ENCODE assay signal across 10 cellular contexts in the genomic region with DNA sequence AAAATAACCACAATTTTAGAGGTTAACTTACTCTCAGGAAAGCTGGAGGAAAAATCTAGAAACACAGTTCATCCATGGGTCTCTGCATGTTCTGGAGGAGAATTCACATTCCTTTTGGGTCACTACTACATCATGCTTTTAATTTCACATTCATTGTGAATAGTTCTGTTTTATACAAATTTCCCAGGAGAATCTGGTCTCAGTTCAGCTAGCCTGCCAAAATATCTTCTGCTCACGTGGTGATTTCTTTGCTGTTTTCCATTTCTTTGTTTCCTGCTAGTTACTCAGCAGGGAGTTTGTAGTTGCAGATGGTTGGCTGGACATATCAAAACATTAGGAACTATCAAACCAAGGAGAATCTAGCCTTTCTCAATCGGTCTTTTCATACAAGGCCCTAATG. TPM values are rescaled to one million over a fixed set of nuclear protein-coding genes. Genes with fewer than 3 reads are reported as not detected.
DNase-seq lines count a peak whose midpoint lies in the region; ATAC-seq and TF ChIP-seq lines count a peak whose summit lies in the region.
"Had no signal": no experiment of that assay in that cellular context is flagged by ENCODE, and none has a peak within 500 bp of the region (broad histone marks: within the 10 kb centered on the region; RNA-seq: fewer than 3 reads in every experiment).

A gene with protein sequence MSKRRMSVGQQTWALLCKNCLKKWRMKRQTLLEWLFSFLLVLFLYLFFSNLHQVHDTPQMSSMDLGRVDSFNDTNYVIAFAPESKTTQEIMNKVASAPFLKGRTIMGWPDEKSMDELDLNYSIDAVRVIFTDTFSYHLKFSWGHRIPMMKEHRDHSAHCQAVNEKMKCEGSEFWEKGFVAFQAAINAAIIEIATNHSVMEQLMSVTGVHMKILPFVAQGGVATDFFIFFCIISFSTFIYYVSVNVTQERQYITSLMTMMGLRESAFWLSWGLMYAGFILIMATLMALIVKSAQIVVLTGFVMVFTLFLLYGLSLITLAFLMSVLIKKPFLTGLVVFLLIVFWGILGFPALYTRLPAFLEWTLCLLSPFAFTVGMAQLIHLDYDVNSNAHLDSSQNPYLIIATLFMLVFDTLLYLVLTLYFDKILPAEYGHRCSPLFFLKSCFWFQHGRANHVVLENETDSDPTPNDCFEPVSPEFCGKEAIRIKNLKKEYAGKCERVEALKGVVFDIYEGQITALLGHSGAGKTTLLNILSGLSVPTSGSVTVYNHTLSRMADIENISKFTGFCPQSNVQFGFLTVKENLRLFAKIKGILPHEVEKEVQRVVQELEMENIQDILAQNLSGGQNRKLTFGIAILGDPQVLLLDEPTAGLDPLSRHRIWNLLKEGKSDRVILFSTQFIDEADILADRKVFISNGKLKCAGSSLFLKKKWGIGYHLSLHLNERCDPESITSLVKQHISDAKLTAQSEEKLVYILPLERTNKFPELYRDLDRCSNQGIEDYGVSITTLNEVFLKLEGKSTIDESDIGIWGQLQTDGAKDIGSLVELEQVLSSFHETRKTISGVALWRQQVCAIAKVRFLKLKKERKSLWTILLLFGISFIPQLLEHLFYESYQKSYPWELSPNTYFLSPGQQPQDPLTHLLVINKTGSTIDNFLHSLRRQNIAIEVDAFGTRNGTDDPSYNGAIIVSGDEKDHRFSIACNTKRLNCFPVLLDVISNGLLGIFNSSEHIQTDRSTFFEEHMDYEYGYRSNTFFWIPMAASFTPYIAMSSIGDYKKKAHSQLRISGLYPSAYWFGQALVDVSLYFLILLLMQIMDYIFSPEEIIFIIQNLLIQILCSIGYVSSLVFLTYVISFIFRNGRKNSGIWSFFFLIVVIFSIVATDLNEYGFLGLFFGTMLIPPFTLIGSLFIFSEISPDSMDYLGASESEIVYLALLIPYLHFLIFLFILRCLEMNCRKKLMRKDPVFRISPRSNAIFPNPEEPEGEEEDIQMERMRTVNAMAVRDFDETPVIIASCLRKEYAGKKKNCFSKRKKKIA (N-terminal part only) (minus strand): TSS at position 93 of the 400 bp plus-strand sequence. CDS start 9,801 bp downstream, outside the sequence.

- ATAC-seq in Right ventricle myocardium superior (ENCODE audit: poor library complexity) = peak; percentile 81
- no peak for ATAC-seq in GM18505 (IDR thresholded peaks at IDR 0.05; ENCODE audit: unreplicated experiment)
- no peak for ATAC-seq in HG03280 (IDR thresholded peaks at IDR 0.05; ENCODE audit: unreplicated experiment)
- ATAC-seq in HG02884 (IDR thresholded peaks at IDR 0.05; ENCODE audit: unreplicated experiment) = no peak

- H3K4me3 Mint-ChIP-seq in CD8-positive, alpha-beta memory T cell = no peak within 1 kb of the TSS

- H3K4me1 Mint-ChIP-seq in CD8-positive, alpha-beta memory T cell = peaks cover 3 to 11% (median 8%) of the 10 kb centered on the region in 3 donors

- no peaks in the 10 kb centered on the region for H3K27me3 ChIP-seq in ascending aorta
- no peaks in the 10 kb centered on the region for H3K27me3 ChIP-seq in CD8-positive, alpha-beta memory T cell (ENCODE audit: insufficient read depth, low read length, poor library complexity, severe bottlenecking)

- TF ChIP-seq POLR2A in GM18505 (IDR thresholded peaks at IDR 0.05; ENCODE audit: borderline replicate concordance, extremely low read depth, insufficient read depth, insufficient read length) = no peak

- no peaks in the 10 kb centered on the region for H3K9me3 ChIP-seq in ascending aorta
- no peaks in the 10 kb centered on the region for H3K9me3 ChIP-seq in CD8-positive, alpha-beta memory T cell (ENCODE audit: low read length)

- DNase-seq in AG10803 (ENCODE audit: low read depth) (peak; percentile 94), ascending aorta (ENCODE audit: low spot score in 2 of 2) (no peak), Right ventricle myocardium superior (no peak), putamen (ENCODE audit: low spot score) (peak; percentile 30)
- no peak for DNase-seq in CD8-positive, alpha-beta memory T cell
- DNase-seq: NCI-H524, posterior cingulate gyrus had no signal

- intact Hi-C loops in ascending aorta (cut with DNase I) (no loop called here), Right ventricle myocardium superior (cut with DNase I) (no loop called here)

- TF ChIP-seq CTCF in AG10803 (conservative IDR thresholded peaks at IDR 0.05; ENCODE audit: low read length) (no peak), ascending aorta (IDR thresholded peaks at IDR 0.05) (no peak)

- no peaks in the 10 kb centered on the region for H3K4me1 ChIP-seq in ascending aorta
- no peaks in the 10 kb centered on the region for H3K4me1 ChIP-seq in CD8-positive, alpha-beta memory T cell (ENCODE audit: insufficient read depth, low read length)

- H3K36me3 ChIP-seq in ascending aorta = no peaks in the 10 kb centered on the region
- no peaks in the 10 kb centered on the region for H3K36me3 ChIP-seq in CD8-positive, alpha-beta memory T cell (ENCODE audit: insufficient read depth, low read length)

- H3K27ac ChIP-seq in ascending aorta = no peak within 1 kb of the TSS
- H3K27ac ChIP-seq in CD8-positive, alpha-beta memory T cell (ENCODE audit: low read depth, low read length) = no peak within 1 kb of the TSS

- peak within 1 kb of the TSS in 1 of 8 donors; percentile 43 for H3K27ac Mint-ChIP-seq in CD8-positive, alpha-beta memory T cell

- H3K4me3 ChIP-seq in AG10803 (ENCODE audit: low read length) = peak within 1 kb of the TSS; percentile 10; the same call in 1 of the 2 replicates
- H3K4me3 ChIP-seq in ascending aorta = peak within 1 kb of the TSS in 1 of 2 donors; percentile 21
- H3K4me3 ChIP-seq in CD8-positive, alpha-beta memory T cell (ENCODE audit: low read length) = no peak within 1 kb of the TSS

- CTCF ChIA-PET in CD8-positive, alpha-beta memory T cell (lab: Charles Lee) = no interaction called here

- peaks cover 0 to 5% (median 0%) of the 10 kb centered on the region in 3 donors for H3K36me3 Mint-ChIP-seq in CD8-positive, alpha-beta memory T cell

- peaks cover 5 to 9% (median 7%) of the 10 kb centered on the region in 5 donors for H3K9me3 Mint-ChIP-seq in CD8-positive, alpha-beta memory T cell

- peaks cover 2 to 17% of the 10 kb centered on the region in 2 donors for H3K27me3 Mint-ChIP-seq in CD8-positive, alpha-beta memory T cell

- POLR2A ChIA-PET in CD8-positive, alpha-beta memory T cell (lab: Charles Lee) = no interaction called here

RNA-seq across cellular contexts. Expression of the gene that starts here (rescaled TPM):
- 10.9 TPM for total RNA-seq in ascending aorta
- total RNA-seq in Right ventricle myocardium superior = 31.7 TPM
- total RNA-seq in CD8-positive, alpha-beta memory T cell = not detected
- polyA plus RNA-seq in CD8-positive, alpha-beta memory T cell = not detected

Comparison
In these comparisons a context has a peak if more than half of its experiments do, and no peak if none do; other contexts are left out.
1. RNA of the gene that starts here (total RNA-seq): 31.7 TPM in Right ventricle myocardium superior (single experiment) and 10.9 TPM in ascending aorta (single experiment); not detected in CD8-positive, alpha-beta memory T cell; every median in the first group is over 10 times any median in the second.
2. DNase-seq: peak in AG10803 (single experiment) and putamen (single experiment); none in ascending aorta (0 of 2), Right ventricle myocardium superior (single experiment) and CD8-positive, alpha-beta memory T cell (0 of 5).